7 cellular contexts compared by ENCODE assay signal in the genomic region with DNA sequence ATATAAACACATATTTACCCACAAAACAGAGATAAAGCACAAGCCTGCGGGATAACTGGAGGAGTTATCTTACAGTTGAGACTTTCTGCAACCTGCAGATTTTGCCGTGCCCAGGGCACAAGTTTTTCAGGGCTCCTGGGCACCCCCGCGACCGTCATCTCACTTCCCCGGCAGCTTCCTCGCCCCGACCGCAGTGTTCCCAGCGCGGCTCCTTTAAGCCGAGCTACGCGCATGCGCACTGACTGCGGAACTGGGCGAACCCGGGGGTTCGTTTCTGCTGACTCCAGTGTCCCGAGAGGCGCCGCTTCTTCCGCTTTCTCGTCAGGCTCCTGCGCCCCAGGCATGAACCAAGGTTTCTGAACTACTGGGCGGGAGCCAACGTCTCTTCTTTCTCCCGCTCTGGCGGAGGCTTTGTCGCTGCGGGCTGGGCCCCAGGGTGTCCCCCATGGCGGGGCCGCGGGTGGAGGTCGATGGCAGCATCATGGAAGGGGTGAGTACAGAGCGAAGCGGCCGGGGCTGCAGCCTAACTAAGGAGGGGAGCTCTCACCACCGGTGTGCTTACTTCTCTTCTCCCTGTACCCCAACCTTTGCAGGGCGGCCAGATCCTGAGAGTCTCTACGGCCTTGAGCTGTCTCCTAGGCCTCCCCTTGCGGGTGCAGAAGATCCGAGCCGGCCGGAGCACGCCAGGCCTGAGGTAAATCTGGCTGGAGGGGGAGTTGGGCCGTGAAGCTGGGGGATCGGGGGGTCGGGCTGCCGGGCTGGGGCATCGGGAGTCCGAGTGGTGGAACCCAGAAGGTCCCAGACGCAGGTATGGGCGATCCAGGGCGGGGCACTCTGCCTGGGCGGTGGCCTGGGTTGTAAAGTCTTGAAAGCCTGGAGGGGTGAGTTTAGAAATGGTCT. TPM values are rescaled to one million over a fixed set of nuclear protein-coding genes. Genes with fewer than 3 reads are reported as not detected.
DNase-seq lines count a peak whose midpoint lies in the region; ATAC-seq and TF ChIP-seq lines count a peak whose summit lies in the region.

A gene (plus strand): TSS at position 286 of the 900 bp plus-strand sequence. CDS start 160 bp downstream, at position 446.

- TF ChIP-seq POLR2A in GM18505 (IDR thresholded peaks at IDR 0.05; ENCODE audit: borderline replicate concordance, extremely low read depth, insufficient read depth, insufficient read length) = peak; percentile 87

- in situ Hi-C loops in astrocyte of the cerebellum (cut with HindIII; ENCODE audit: low sequenced_read_pairs) = no loop called here

- DNase-seq in NCI-H2029 (lab: John Stamatoyannopoulos, UW) (peak; percentile 95), T-helper 22 cell (ENCODE audit: low read depth) (peak; percentile 95), astrocyte of the cerebellum (ENCODE audit: low read depth) (peak; percentile 85), hepatic stellate cell (ENCODE audit: low spot score) (peak; percentile 90), renal cortical epithelial cell (ENCODE audit: low read depth) (peak; percentile 90)

- peak within 1 kb of the TSS; percentile 94 for H3K4me3 ChIP-seq in astrocyte of the cerebellum (ENCODE audit: low read depth, low read length)

- TF ChIP-seq CTCF in astrocyte of the cerebellum (IDR thresholded peaks at IDR 0.05; ENCODE audit: low read depth, low read length, missing control alignments) = no peak

- peak; percentile 98 for ATAC-seq in GM18505 (IDR thresholded peaks at IDR 0.05; ENCODE audit: unreplicated experiment)
- peak; percentile 94 for ATAC-seq in HG02973 (IDR thresholded peaks at IDR 0.05; ENCODE audit: unreplicated experiment)

RNA-seq across cellular contexts. Expression of the gene that starts here (rescaled TPM):
- total RNA-seq in renal cortical epithelial cell = 44.2 and 60.1 TPM in 2 replicates

Comparison
In these comparisons a context has a peak if more than half of its experiments do, and no peak if none do; other contexts are left out.
1. Peak in every context shown above with its lines: DNase-seq, ATAC-seq and H3K4me3 ChIP-seq.